In genomic region chr12:575948-576612, GRCh38 we compare ENCODE assay signal across 1 cellular context.
TF ChIP-seq lines count a peak whose summit lies in the region.

No MANE protein-coding gene starts in this region.

TF ChIP-seq in H1, 55 proteins besides CTCF, POLR2A, EP300 and RAD21 (continued from another document):
- TF ChIP-seq ATF2 (IDR thresholded peaks at IDR 0.05; ENCODE audit: low read length) (no peak), EGR1 (IDR thresholded peaks at IDR 0.05; ENCODE audit: borderline replicate concordance, low read depth, low read length) (no peak), CBX8 (IDR thresholded peaks at IDR 0.05; ENCODE audit: borderline replicate concordance, low read depth, low read length) (no peak), TAF7 (optimal IDR thresholded peaks at IDR 0.05; ENCODE audit: borderline replicate concordance, low read depth, low read length) (no peak), JUN (IDR thresholded peaks at IDR 0.05; ENCODE audit: low read depth, low read length) (no peak), ASH2L (IDR thresholded peaks at IDR 0.05; ENCODE audit: low read length) (peak; percentile 25), CHD2 (IDR thresholded peaks at IDR 0.05; ENCODE audit: low read length) (no peak), E2F6 (IDR thresholded peaks at IDR 0.05) (peak; percentile 94), MAX (IDR thresholded peaks at IDR 0.05) (peak; percentile 98), RNF2 (IDR thresholded peaks at IDR 0.05; ENCODE audit: borderline replicate concordance, low read depth, low read length, missing control alignments, poor library complexity, severe bottlenecking) (no peak), TBP (IDR thresholded peaks at IDR 0.05; ENCODE audit: low read depth, low read length) (peak; percentile 24; the same call in 1 of the 2 replicates)
